Comparison of ENCODE assay signal across 1 cellular context in the genomic region with DNA sequence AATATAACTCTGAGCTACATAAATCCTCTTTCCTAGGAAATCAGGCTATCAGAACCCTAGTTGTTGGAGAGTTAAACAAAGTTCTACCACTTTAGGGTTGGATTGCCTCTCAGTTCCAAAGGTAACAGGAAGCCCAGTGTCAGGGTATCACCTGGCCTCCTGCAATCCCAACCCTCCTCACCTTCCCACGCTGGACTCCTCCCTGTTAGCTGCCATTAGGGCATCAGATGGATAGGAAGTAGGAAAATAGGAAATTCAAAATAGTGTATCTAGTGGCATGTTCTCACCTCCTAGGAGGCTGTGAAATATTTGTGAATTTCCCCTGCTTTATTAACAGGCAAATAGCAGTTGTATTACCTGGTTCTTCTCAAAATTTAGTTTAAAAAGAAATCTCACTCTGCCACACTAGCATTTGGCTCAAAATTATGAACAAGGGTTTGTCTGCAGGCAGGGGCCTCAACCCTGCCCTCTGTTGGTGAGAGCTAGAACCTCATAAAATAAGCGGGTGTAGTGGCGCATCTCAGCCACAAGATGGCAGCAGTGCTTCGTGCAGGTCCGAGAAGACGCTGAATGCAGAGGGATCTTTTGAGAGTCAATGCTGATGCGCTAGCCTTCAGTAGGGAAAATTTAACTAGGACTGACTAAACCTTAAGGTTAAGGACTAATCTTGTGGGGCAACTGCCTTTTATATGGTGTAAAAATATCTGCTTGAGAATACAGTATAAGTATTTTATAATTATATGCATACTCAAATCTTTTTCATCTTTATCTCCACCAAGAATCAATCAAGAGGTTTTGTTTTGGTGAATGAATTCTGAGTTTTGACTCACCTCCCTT.
TF ChIP-seq lines count a peak whose summit lies in the region.

No MANE protein-coding gene starts in this region.

TF ChIP-seq in SK-N-SH, 30 proteins besides CTCF, POLR2A, EP300 and RAD21 (continued from another document):
- TF ChIP-seq FOXJ3 (CRISPR knock-in tag; IDR thresholded peaks at IDR 0.05) (no peak), FOSL2 (IDR thresholded peaks at IDR 0.05; ENCODE audit: borderline replicate concordance, low read depth) (no peak), TEAD4 (IDR thresholded peaks at IDR 0.05; ENCODE audit: borderline replicate concordance, insufficient read depth) (no peak), CHD2 (IDR thresholded peaks at IDR 0.05; ENCODE audit: low read length, partially characterized antibody) (peak; percentile 72), RCOR1 (IDR thresholded peaks at IDR 0.05; ENCODE audit: low read length) (peak; percentile 53; the same call in 1 of the 2 replicates), POLR2AphosphoS5 (IDR thresholded peaks at IDR 0.05; ENCODE audit: low read depth, low read length) (no peak), RFX5 (IDR thresholded peaks at IDR 0.05; ENCODE audit: low read length) (0 out of 2 replicates have a peak, but pooled peaks have one; percentile 44), GATA2 (CRISPR knock-in tag; IDR thresholded peaks at IDR 0.05) (no peak), RXRA (IDR thresholded peaks at IDR 0.05; ENCODE audit: borderline replicate concordance, low read depth) (no peak), USF1 (IDR thresholded peaks at IDR 0.05; ENCODE audit: borderline replicate concordance, low read depth) (no peak), GABPA (IDR thresholded peaks at IDR 0.05; ENCODE audit: low read depth) (no peak), SMC3 (IDR thresholded peaks at IDR 0.05; ENCODE audit: low read depth, low read length) (peak; percentile 100)
